ENCODE assay signal across 1 cellular context in the genomic region with DNA sequence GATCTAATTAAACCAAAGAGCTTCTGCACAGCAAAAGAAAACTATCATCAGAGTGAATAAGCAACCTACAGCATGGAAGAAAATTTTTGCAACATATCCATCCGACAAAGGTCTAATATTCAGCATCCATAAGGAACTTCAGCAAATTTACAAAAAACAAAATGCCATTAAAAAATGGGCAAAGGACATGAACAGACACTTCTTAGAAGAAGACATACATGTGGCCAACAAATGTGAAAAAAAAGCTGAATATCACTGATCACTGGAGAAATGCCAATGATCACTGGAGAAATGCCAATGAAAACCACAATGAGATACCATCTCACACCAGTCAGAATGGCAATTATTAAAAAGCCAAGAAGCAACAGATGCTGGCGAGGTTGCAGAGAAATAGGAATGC.
TF ChIP-seq lines count a peak whose summit lies in the region.

No MANE protein-coding gene starts in this region.

TF ChIP-seq in SK-N-SH, 30 proteins besides CTCF, POLR2A, EP300 and RAD21 (continued from another document):
- TF ChIP-seq ZBTB33 (IDR thresholded peaks at IDR 0.05; ENCODE audit: borderline replicate concordance, low read depth) (no peak), EZH2phosphoT487 (IDR thresholded peaks at IDR 0.05; ENCODE audit: borderline replicate concordance, low read depth) (no peak)
TF ChIP-seq in SK-N-SH: peak in this region for 1.
